ENCODE assay signal across 1 cellular context in the genomic region with DNA sequence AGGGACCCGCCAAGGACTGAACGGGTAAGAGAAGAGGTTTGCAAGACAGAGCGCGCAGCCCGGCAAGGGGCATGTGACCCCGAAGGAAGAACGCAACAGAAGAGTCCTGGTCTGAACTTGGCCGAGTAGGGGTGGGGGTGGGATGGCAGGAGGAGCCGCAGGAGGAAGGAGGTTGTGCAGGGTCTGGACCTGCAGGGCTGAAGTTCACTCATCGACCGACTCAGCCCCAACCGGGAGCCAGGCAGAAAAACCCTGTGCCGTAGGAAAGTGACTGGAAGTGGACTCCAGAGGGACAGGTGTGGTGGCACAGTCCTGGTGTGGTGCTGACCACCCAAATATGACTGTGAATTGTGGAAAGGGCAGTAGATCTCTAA.
TF ChIP-seq lines count a peak whose summit lies in the region.

No MANE protein-coding gene starts in this region.

TF ChIP-seq in HepG2, 621 proteins besides CTCF, POLR2A, EP300 and RAD21:
- TF ChIP-seq GPN1 (CRISPR knock-in tag; IDR thresholded peaks at IDR 0.05; ENCODE audit: borderline replicate concordance) (no peak), HIVEP1 (CRISPR knock-in tag; IDR thresholded peaks at IDR 0.05) (0 out of 2 replicates have a peak, but pooled peaks have one; percentile 11)
